In the genomic region with DNA sequence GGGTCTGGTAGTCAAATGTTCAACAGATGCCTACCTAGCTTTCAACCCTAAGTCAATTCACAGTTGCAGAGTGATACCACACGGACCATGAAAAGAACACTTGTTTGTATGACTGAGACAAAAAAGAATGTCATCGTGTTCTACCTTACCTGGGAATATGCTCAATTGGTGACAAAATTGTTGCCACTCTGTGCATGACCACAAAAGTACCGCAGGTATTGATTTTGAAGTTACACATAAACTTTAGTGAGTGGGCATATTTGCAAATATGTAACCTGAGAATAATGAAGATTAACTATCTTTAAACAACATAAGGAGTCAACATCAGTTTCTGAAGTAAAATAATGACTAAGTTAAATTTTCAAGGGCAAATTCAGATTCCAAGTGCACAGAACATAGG, we compare ENCODE assay signal across 1 cellular context.
TF ChIP-seq lines count a peak whose summit lies in the region.

No MANE protein-coding gene starts in this region.

TF ChIP-seq in HepG2, 621 proteins besides CTCF, POLR2A, EP300 and RAD21 (continued from another document):
- no peak for TF ChIP-seq ZNF280D (CRISPR knock-in tag; IDR thresholded peaks at IDR 0.05)
- no peak for TF ChIP-seq ZNF737 (CRISPR knock-in tag; IDR thresholded peaks at IDR 0.05; ENCODE audit: borderline replicate concordance)
- TF ChIP-seq ZFP41 (CRISPR knock-in tag; IDR thresholded peaks at IDR 0.05; ENCODE audit: borderline replicate concordance): no peak
- TF ChIP-seq MED1 (CRISPR knock-in tag; IDR thresholded peaks at IDR 0.05): peak; percentile 54
- TF ChIP-seq ZNF138 (CRISPR knock-in tag; IDR thresholded peaks at IDR 0.05; ENCODE audit: low read depth): no peak
- no peak for TF ChIP-seq ZBTB1 (CRISPR knock-in tag; IDR thresholded peaks at IDR 0.05; ENCODE audit: borderline replicate concordance)
- TF ChIP-seq ZNF275 (CRISPR knock-in tag; IDR thresholded peaks at IDR 0.05; ENCODE audit: borderline replicate concordance): no peak
- TF ChIP-seq PCBP2 (optimal IDR thresholded peaks at IDR 0.05; ENCODE audit: low read depth, low read length, poor library complexity, severe bottlenecking): no peak
- no peak for TF ChIP-seq ZHX2 (IDR thresholded peaks at IDR 0.05; ENCODE audit: low read depth)
- no peak for TF ChIP-seq ZHX2 (CRISPR knock-in tag; IDR thresholded peaks at IDR 0.05; ENCODE audit: borderline replicate concordance)
- no peak for TF ChIP-seq FOXA1 (IDR thresholded peaks at IDR 0.05)
- 0 out of 2 replicates have a peak, but pooled peaks have one; percentile 32 for TF ChIP-seq FOXA1 (CRISPR knock-in tag; IDR thresholded peaks at IDR 0.05)
- TF ChIP-seq, protein P1, sequence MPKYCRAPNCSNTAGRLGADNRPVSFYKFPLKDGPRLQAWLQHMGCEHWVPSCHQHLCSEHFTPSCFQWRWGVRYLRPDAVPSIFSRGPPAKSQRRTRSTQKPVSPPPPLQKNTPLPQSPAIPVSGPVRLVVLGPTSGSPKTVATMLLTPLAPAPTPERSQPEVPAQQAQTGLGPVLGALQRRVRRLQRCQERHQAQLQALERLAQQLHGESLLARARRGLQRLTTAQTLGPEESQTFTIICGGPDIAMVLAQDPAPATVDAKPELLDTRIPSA (CRISPR knock-in tag; IDR thresholded peaks at IDR 0.05; ENCODE audit: borderline replicate concordance): no peak
- TF ChIP-seq FOXK1 (CRISPR knock-in tag; IDR thresholded peaks at IDR 0.05; ENCODE audit: borderline replicate concordance, low read depth): no peak
- TF ChIP-seq HDAC1 (CRISPR knock-in tag; IDR thresholded peaks at IDR 0.05): peak; percentile 47
- 0 out of 2 replicates have a peak, but pooled peaks have one; percentile 6 for TF ChIP-seq RARA (CRISPR knock-in tag; IDR thresholded peaks at IDR 0.05)
- TF ChIP-seq THAP11 (CRISPR knock-in tag; IDR thresholded peaks at IDR 0.05): no peak
